In the genomic region with DNA sequence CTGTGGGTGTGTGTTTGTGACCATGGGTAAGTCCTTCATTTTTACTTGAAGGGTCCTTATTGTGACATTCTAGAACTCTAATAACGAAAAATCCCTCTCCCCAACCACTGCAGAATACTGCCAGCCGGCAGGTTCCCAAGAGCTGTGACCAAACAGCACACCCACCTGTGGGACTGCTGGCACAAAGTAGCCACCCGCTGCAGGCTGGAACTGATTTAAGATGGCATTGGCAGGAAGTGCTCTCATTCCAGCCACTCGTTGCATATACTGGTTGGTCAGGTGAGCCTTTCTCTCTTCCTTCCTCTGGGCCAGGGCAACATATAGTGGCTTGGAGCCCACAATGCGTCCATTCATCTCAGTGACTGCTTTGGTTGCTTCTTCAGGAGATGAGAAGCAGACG, we compare ENCODE assay signal across 1 cellular context.
A peak's percentile ranks its signal among the peaks of the same experiment; 100 is the strongest.
TF ChIP-seq lines count a peak whose summit lies in the region.

No MANE protein-coding gene starts in this region.

TF ChIP-seq in HepG2, 621 proteins besides CTCF, POLR2A, EP300 and RAD21 (continued from another document):
- TF ChIP-seq RERE (CRISPR knock-in tag; IDR thresholded peaks at IDR 0.05; ENCODE audit: low read depth): no peak
- TF ChIP-seq POLR2G (IDR thresholded peaks at IDR 0.05; ENCODE audit: low read depth, low read length): 0 out of 2 replicates have a peak, but pooled peaks have one; percentile 2
TF ChIP-seq in HepG2: peak in this region for 1.
